In the genomic region with DNA sequence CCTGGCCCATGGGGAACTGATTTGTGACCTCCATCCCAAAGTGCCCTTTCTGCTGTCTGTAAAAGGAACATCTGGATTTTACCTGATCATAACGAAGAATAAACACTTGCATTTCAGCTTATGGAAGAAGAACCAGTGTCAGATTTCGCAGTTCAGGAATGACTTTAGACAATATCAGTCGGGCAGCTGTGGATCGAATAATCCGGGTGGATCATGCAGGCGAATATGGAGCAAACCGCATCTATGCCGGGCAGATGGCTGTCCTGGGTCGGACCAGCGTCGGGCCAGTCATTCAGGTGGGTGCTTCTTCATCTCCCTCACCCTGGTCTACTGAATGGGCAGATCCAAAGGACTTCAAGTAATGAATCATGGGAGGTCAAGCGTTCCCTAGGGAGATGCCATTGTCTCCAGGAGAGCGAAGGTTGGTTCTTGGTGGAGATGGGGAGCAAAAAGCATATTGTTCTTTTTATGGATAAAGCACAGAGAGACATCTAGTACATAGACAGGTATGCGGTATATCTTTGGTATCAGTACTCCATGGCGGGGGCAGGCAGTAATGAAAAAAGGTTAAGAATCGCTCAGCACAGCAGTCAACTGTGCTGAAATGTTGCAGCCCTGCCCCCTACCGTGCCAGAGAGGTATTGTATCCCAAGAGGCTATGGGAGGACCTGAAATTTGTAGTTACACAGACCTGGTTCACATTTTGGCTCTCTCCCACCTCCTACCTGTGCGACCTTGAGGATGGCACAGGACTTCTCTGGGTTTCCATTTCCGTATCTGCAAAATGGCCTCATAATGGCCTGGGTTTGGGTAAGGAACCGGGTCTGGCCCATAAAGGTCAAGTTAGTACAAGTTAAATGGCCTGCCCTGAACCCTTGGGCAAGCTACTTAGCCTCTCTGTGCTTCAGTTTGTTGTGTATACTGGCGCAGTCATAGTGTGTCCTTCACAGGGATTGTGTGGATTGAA, we compare ENCODE assay signal across 9 cellular contexts. TPM values are rescaled to one million over a fixed set of nuclear protein-coding genes. Genes with fewer than 3 reads are reported as not detected.
DNase-seq lines count a peak whose midpoint lies in the region; ATAC-seq and TF ChIP-seq lines count a peak whose summit lies in the region.
"Had no signal": no experiment of that assay in that cellular context is flagged by ENCODE, and none has a peak within 500 bp of the region (broad histone marks: within the 10 kb centered on the region; RNA-seq: fewer than 3 reads in every experiment).

No MANE protein-coding gene starts in this region.

- CTCF ChIA-PET in CD4-positive, alpha-beta memory T cell (lab: Charles Lee; ENCODE audit: partially characterized antibody), result interaction anchor here (1.2 to 2.9 kb wide), 3 partner anchors 14 to 436 kb away, joined by 3 to 10 read pairs (median 4); partner anchors contain the start of gene ARL6IP1

- H3K9me3 ChIP-seq in CD4-positive, alpha-beta memory T cell (ENCODE audit: control insufficient read depth in 1 of 2, low read length in 2 of 2), result no peaks in the 10 kb centered on the region
- no peaks in the 10 kb centered on the region for H3K9me3 ChIP-seq in SU-DHL-6 (ENCODE audit: insufficient read depth, low read length)

- peak overlapping the region in 4 of 7 donors; percentile 23 to 52 (median 31) for H3K27ac Mint-ChIP-seq in CD4-positive, alpha-beta memory T cell

- H3K79me2 ChIP-seq in SU-DHL-6 (ENCODE audit: insufficient read depth, low read length), result no peaks in the 10 kb centered on the region

- H3K9ac ChIP-seq in SU-DHL-6 (ENCODE audit: low read length), result no peak overlapping the region

- no peak overlapping the region for H3K4me3 Mint-ChIP-seq in CD4-positive, alpha-beta memory T cell

- H3K36me3 ChIP-seq in CD4-positive, alpha-beta memory T cell (ENCODE audit: insufficient read depth, low read length), result peaks cover 8% of the 10 kb centered on the region
- H3K36me3 ChIP-seq in SU-DHL-6 (ENCODE audit: low read length), result no peaks in the 10 kb centered on the region

- H2AFZ ChIP-seq in SU-DHL-6 (ENCODE audit: low read depth, low read length, severe bottlenecking), result no peak overlapping the region

- H3K4me2 ChIP-seq in SU-DHL-6 (ENCODE audit: low read depth, low read length, poor library complexity, severe bottlenecking), result no peak overlapping the region

- TF ChIP-seq CTCF in SU-DHL-6 (IDR thresholded peaks at IDR 0.05; ENCODE audit: insufficient read depth, low read length, poor library complexity, severe bottlenecking), result peak; percentile 58

- H3K9me3 Mint-ChIP-seq in CD4-positive, alpha-beta memory T cell, result peaks cover 0 to 3% (median 0%) of the 10 kb centered on the region in 8 donors

- H3F3A ChIP-seq in SU-DHL-6 (ENCODE audit: insufficient read depth), result 0 out of 2 replicates have a peak, but pooled peaks cover 4% of the 10 kb centered on the region

- H3K27me3 ChIP-seq in CD4-positive, alpha-beta memory T cell (ENCODE audit: insufficient read depth, low read length), result no peaks in the 10 kb centered on the region
- no peaks in the 10 kb centered on the region for H3K27me3 ChIP-seq in SU-DHL-6 (ENCODE audit: low read length)

- no peak for ATAC-seq in HG03439 (IDR thresholded peaks at IDR 0.05; ENCODE audit: unreplicated experiment)
- ATAC-seq in HG03457 (IDR thresholded peaks at IDR 0.05; ENCODE audit: unreplicated experiment), result no peak

- no peaks in the 10 kb centered on the region for H4K20me1 ChIP-seq in SU-DHL-6 (ENCODE audit: low read depth, low read length)

- peaks cover 0 to 2% of the 10 kb centered on the region in 2 donors for H3K27me3 Mint-ChIP-seq in CD4-positive, alpha-beta memory T cell

- DNase-seq in CD4-positive, alpha-beta memory T cell, result peak; percentile 27 to 57 (median 37)
- peak; percentile 82 for DNase-seq in HT-29 (ENCODE audit: low spot score)
- peak; percentile 78 for DNase-seq in astrocyte of the hippocampus (ENCODE audit: low read depth, low spot score)
- peak; percentile 60 for DNase-seq in iPS-NIHi7 (ENCODE audit: extremely low spot score)
- peak; percentile 34 for DNase-seq in stimulated activated CD4-positive, alpha-beta T cell treated with anti-CD3 and anti-CD28 coated beads, Interleukin-2, amount 100 ng/mL, for 4 hours (ENCODE audit: low read depth)

- H3K27ac ChIP-seq in CD4-positive, alpha-beta memory T cell (ENCODE audit: low read depth, low read length), result no peak overlapping the region
- no peak overlapping the region for H3K27ac ChIP-seq in SU-DHL-6 (ENCODE audit: low read depth, low read length)
- H3K27ac ChIP-seq: SK-N-MC had no signal

- H3K4me1 Mint-ChIP-seq in CD4-positive, alpha-beta memory T cell, result peaks cover 2 to 22% (median 11%) of the 10 kb centered on the region in 4 donors

- H3K9me2 ChIP-seq in SU-DHL-6 (replicated peaks; ENCODE audit: insufficient read depth, low read length), result no peaks in the 10 kb centered on the region

- H3K4me1 ChIP-seq in CD4-positive, alpha-beta memory T cell (ENCODE audit: insufficient read depth, low read length), result peaks cover 9% of the 10 kb centered on the region

- peaks cover 20 to 28% of the 10 kb centered on the region in 2 donors for H3K36me3 Mint-ChIP-seq in CD4-positive, alpha-beta memory T cell

- no peak overlapping the region for H3K4me3 ChIP-seq in CD4-positive, alpha-beta memory T cell (ENCODE audit: low read length in 2 of 2)
- no peak overlapping the region for H3K4me3 ChIP-seq in SU-DHL-6 (ENCODE audit: insufficient read depth, low read length, poor library complexity, severe bottlenecking)
- H3K4me3 ChIP-seq: SK-N-MC had no signal

- intact Hi-C loops in CD4-positive, alpha-beta memory T cell (cut with micrococcal nuclease), result no loop called here

- POLR2A ChIA-PET in CD4-positive, alpha-beta memory T cell (lab: Charles Lee; ENCODE audit: partially characterized antibody), result no interaction called here

RNA-seq across cellular contexts. Expression of gene COQ7, which starts 4.7 kb away (rescaled TPM):
- total RNA-seq in CD4-positive, alpha-beta memory T cell, result 10 to 100 TPM; 16.2 to 19.2 TPM
- polyA plus RNA-seq in CD4-positive, alpha-beta memory T cell, result 10 to 100 TPM; 12.8 to 17.8 TPM
- 34.5 and 36.6 TPM in 2 replicates for total RNA-seq in HT-29 (2014; rRNA removed; shearing (Covaris generic))

RNA-seq across cellular contexts. Expression of gene ITPRIPL2, which starts 41.7 kb away (rescaled TPM):
- 1 to 10 TPM; 1.4 to 2.2 TPM for total RNA-seq in CD4-positive, alpha-beta memory T cell
- under 1 TPM; 0.34 to 0.47 TPM for polyA plus RNA-seq in CD4-positive, alpha-beta memory T cell
- 17.7 and 19.5 TPM in 2 replicates for total RNA-seq in HT-29 (2014; rRNA removed; shearing (Covaris generic))
